ENCODE assay signal across 8 cellular contexts in genomic region chr2:230225486-230225885, GRCh38. TPM values are rescaled to one million over a fixed set of nuclear protein-coding genes. Genes with fewer than 3 reads are reported as not detected.
A peak's percentile ranks its signal among the peaks of the same experiment; 100 is the strongest.
DNase-seq lines count a peak whose midpoint lies in the region; ATAC-seq and TF ChIP-seq lines count a peak whose summit lies in the region.

TSS of gene SP140 (plus strand) at chr2:230225736. CDS start at chr2:230225845, 109 bp downstream.

- no peaks in the 10 kb centered on the region for H3K27me3 Mint-ChIP-seq in progenitor cell of endocrine pancreas

- no peaks in the 10 kb centered on the region for H3K36me3 Mint-ChIP-seq in progenitor cell of endocrine pancreas (ENCODE audit: insufficient read depth)

- peak; percentile 75 for ATAC-seq in GM18517 (IDR thresholded peaks at IDR 0.05; ENCODE audit: unreplicated experiment)
- peak; percentile 77 for ATAC-seq in HG02885 (IDR thresholded peaks at IDR 0.05; ENCODE audit: poor library complexity, unreplicated experiment)
- peak; percentile 96 to 97 for ATAC-seq in activated CD4-positive, CD25-positive, alpha-beta regulatory T cell treated with anti-CD3 and anti-CD28 coated beads, Interleukin-2, amount 50 U/mL, for 24 hours

- H3K4me3 Mint-ChIP-seq in progenitor cell of endocrine pancreas (ENCODE audit: low read depth): no peak within 1 kb of the TSS

- no peaks in the 10 kb centered on the region for H3K4me1 Mint-ChIP-seq in progenitor cell of endocrine pancreas (ENCODE audit: low read depth)

- H3K9me3 Mint-ChIP-seq in progenitor cell of endocrine pancreas (ENCODE audit: low read depth): peaks cover 4% of the 10 kb centered on the region

- DNase-seq in effector CD4-positive, alpha-beta T cell: peak; percentile 70
- peak; percentile 89 for DNase-seq in stimulated activated CD4-positive, alpha-beta T cell treated with anti-CD3 and anti-CD28 coated beads, Interleukin-1b, Interleukin-23, amount 100 ng/mL, for 48 hours
- DNase-seq in NCI-H82 treated with DMSO at 0.1 percent for 48 hours (lab: John Stamatoyannopoulos, UW; ENCODE audit: unreplicated experiment): no peak
- DNase-seq in islet precursor cell: no peak
- DNase-seq in progenitor cell of endocrine pancreas (ENCODE audit: low spot score, unreplicated experiment): no peak

- TF ChIP-seq CTCF in progenitor cell of endocrine pancreas (IDR thresholded peaks at IDR 0.05; ENCODE audit: unreplicated experiment): no peak

- H3K27ac Mint-ChIP-seq in progenitor cell of endocrine pancreas: no peak within 1 kb of the TSS

RNA-seq across cellular contexts. Expression of gene SP140, which starts in this region (rescaled TPM):
- total RNA-seq in progenitor cell of endocrine pancreas: 0.69 TPM in 1 of 2 replicates, not detected in the other

Comparison
In these comparisons a context has a peak if more than half of its experiments do, and no peak if none do; other contexts are left out.
1. DNase-seq: peak in effector CD4-positive, alpha-beta T cell (single experiment) and stimulated activated CD4-positive, alpha-beta T cell treated with anti-CD3 and anti-CD28 coated beads, Interleukin-1b, Interleukin-23, amount 100 ng/mL, for 48 hours (single experiment); none in NCI-H82 treated with DMSO at 0.1 percent for 48 hours (single experiment), islet precursor cell (single experiment) and progenitor cell of endocrine pancreas (single experiment).
2. Peak in every context shown above with its lines, with median percentiles within 50 percentile points of each other: ATAC-seq.